24 cellular contexts compared by ENCODE assay signal in the genomic region with DNA sequence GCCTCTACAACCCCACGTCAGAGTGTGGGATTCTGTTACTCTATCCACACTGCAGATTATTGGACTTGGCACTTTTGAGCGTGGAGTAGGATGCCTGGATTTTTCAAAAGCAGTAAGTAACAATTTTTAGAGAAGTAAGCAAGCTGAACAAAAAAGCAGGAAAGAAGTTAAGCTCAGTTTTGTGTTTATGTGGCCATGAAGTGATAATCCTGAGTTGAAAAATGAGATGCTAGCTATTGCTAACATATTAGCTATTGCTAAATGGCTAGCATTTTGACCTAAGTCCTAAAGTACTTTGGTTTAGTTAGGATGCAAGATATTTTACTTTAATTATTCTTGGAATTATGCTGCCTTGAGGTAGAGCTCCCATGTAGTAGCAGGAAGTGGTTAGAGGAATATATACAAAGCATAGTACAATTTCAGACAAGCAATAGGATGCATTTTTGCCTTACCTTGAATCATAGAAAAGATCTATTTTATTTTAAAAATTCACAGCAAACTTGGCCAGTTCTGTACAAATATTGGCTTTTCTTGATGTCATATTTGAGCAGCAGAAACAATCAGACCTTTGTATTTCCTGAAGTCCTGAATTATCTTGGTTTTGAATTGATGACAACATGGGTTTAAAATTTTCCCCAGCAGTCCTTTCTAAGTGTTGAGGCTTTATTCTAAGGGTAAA.
DNase-seq lines count a peak whose midpoint lies in the region; ATAC-seq and TF ChIP-seq lines count a peak whose summit lies in the region.
"Had no signal": no experiment of that assay in that cellular context is flagged by ENCODE, and none has a peak within 500 bp of the region (broad histone marks: within the 10 kb centered on the region; RNA-seq: fewer than 3 reads in every experiment).

No MANE protein-coding gene starts in this region.

- no peak for ATAC-seq in CD4-positive, CD25-positive, alpha-beta regulatory T cell (ENCODE audit: low read depth in 2 of 2)
- no peak for ATAC-seq in CD8-positive, alpha-beta T cell
- ATAC-seq in T-cell (replicated peaks in 1 of 4) (no peak), GM21786 (IDR thresholded peaks at IDR 0.05; ENCODE audit: unreplicated experiment) (no peak)
- ATAC-seq: foreskin keratinocyte, lower lobe of right lung had no signal

- no peaks in the 10 kb centered on the region for H3K9me3 ChIP-seq in CD4-positive, CD25-positive, alpha-beta regulatory T cell (ENCODE audit: control insufficient read depth in 2 of 2, low read length in 2 of 2)
- no peaks in the 10 kb centered on the region for H3K9me3 ChIP-seq in CD8-positive, alpha-beta T cell (ENCODE audit: low read length)
- no peaks in the 10 kb centered on the region for H3K9me3 ChIP-seq in effector memory CD4-positive, alpha-beta T cell (ENCODE audit: control insufficient read depth, low read length)
- H3K9me3 ChIP-seq: lower lobe of right lung, tibial nerve had no signal

- peaks cover 63% of the 10 kb centered on the region for H3K36me3 ChIP-seq in CD4-positive, CD25-positive, alpha-beta regulatory T cell (ENCODE audit: control insufficient read depth, insufficient read depth, low read length)
- peaks cover 7% of the 10 kb centered on the region for H3K36me3 ChIP-seq in CD8-positive, alpha-beta T cell (ENCODE audit: insufficient read depth, low read length)
- H3K36me3 ChIP-seq in effector memory CD4-positive, alpha-beta T cell (ENCODE audit: control insufficient read depth, insufficient read depth, low read length), result peaks cover 28% of the 10 kb centered on the region

- peak overlapping the region in 1 of 4 donors; percentile 32 for H3K4me3 Mint-ChIP-seq in CD4-positive, CD25-positive, alpha-beta regulatory T cell
- no peak overlapping the region for H3K4me3 Mint-ChIP-seq in CD8-positive, alpha-beta T cell
- no peak overlapping the region for H3K4me3 Mint-ChIP-seq in T-cell
- H3K4me3 Mint-ChIP-seq: CD14-positive monocyte; stimulated activated naive CD8-positive, alpha-beta T cell treated with anti-CD3 and anti-CD28 coated beads, Interleukin-15, Interleukin-2, amounts not matched to agents 100 ng/mL and 50 ng/mL, for 24 hours had no signal

- H3K27ac Mint-ChIP-seq in CD4-positive, CD25-positive, alpha-beta regulatory T cell, result peak overlapping the region in 2 of 3 donors; percentile 27 to 57
- peak overlapping the region; percentile 2 for H3K27ac Mint-ChIP-seq in CD8-positive, alpha-beta T cell
- H3K27ac Mint-ChIP-seq in T-cell, result peak overlapping the region; percentile 77 to 89
- H3K27ac Mint-ChIP-seq: CD14-positive monocyte; stimulated activated naive CD8-positive, alpha-beta T cell treated with anti-CD3 and anti-CD28 coated beads, Interleukin-15, Interleukin-2, amounts not matched to agents 100 ng/mL and 50 ng/mL, for 24 hours had no signal

- H3K4me1 Mint-ChIP-seq in CD4-positive, CD25-positive, alpha-beta regulatory T cell, result peaks cover 34 to 57% (median 37%) of the 10 kb centered on the region in 4 donors
- peaks cover 22% of the 10 kb centered on the region for H3K4me1 Mint-ChIP-seq in CD8-positive, alpha-beta T cell (ENCODE audit: low read depth)
- peaks cover 27 to 35% (median 30%) of the 10 kb centered on the region in 3 donors for H3K4me1 Mint-ChIP-seq in T-cell
- H3K4me1 Mint-ChIP-seq: CD14-positive monocyte had no signal

- POLR2A ChIA-PET in CD8-positive, alpha-beta T cell (lab: Charles Lee), result no interaction called here
- POLR2A ChIA-PET in T-cell (lab: Charles Lee), result interaction anchor here in 1 of 2 donors (0.6 kb wide), 1 partner anchor 163 kb away, joined by 3 read pairs; no protein-coding TSS in a partner anchor

- DNase-seq in CD4-positive, CD25-positive, alpha-beta regulatory T cell, result no peak
- DNase-seq in CD8-positive, alpha-beta T cell, result no peak
- DNase-seq in T-cell (no peak), fibroblast of pulmonary artery (ENCODE audit: low read depth) (peak; percentile 35), NCI-H1694 treated with DMSO at 0.1 percent for 48 hours (lab: John Stamatoyannopoulos, UW) (no peak), coronary artery (ENCODE audit: low spot score) (no peak)
- no peak for DNase-seq in effector memory CD4-positive, alpha-beta T cell
- DNase-seq: activated effector memory CD4-positive, alpha-beta T cell treated with anti-CD3 and anti-CD28 coated beads, Interleukin-2, amount 50 U/mL, for 16 hours; aorta; cerebellar nuclear complex; DMS53; erythroblast; foreskin keratinocyte; Kasumi-1; lower lobe of right lung; NCI-H1048; NCI-H1930; NCI-H446; SHP77; small intestine had no signal

- no peak overlapping the region for H3K27ac ChIP-seq in CD4-positive, CD25-positive, alpha-beta regulatory T cell (ENCODE audit: insufficient read depth, low read length, poor library complexity, severe bottlenecking)
- H3K27ac ChIP-seq in CD8-positive, alpha-beta T cell (ENCODE audit: low read depth, low read length), result no peak overlapping the region
- no peak overlapping the region for H3K27ac ChIP-seq in effector memory CD4-positive, alpha-beta T cell (ENCODE audit: insufficient read depth, low read length, poor library complexity, severe bottlenecking)
- no peak overlapping the region for H3K27ac ChIP-seq in coronary artery
- H3K27ac ChIP-seq: foreskin keratinocyte, lower lobe of right lung, tibial nerve had no signal

- H3K4me1 ChIP-seq in CD4-positive, CD25-positive, alpha-beta regulatory T cell (ENCODE audit: control insufficient read depth, insufficient read depth, low read length, poor library complexity, severe bottlenecking), result peaks cover 21% of the 10 kb centered on the region
- peaks cover 6% of the 10 kb centered on the region for H3K4me1 ChIP-seq in CD8-positive, alpha-beta T cell (ENCODE audit: insufficient read depth, low read length)
- H3K4me1 ChIP-seq in effector memory CD4-positive, alpha-beta T cell (ENCODE audit: control insufficient read depth, insufficient read depth, low read length, poor library complexity, severe bottlenecking), result no peaks in the 10 kb centered on the region
- H3K4me1 ChIP-seq: foreskin keratinocyte, lower lobe of right lung, tibial nerve had no signal

- no peaks in the 10 kb centered on the region for H3K9me3 Mint-ChIP-seq in CD4-positive, CD25-positive, alpha-beta regulatory T cell
- no peaks in the 10 kb centered on the region for H3K9me3 Mint-ChIP-seq in CD8-positive, alpha-beta T cell
- H3K9me3 Mint-ChIP-seq in T-cell, result no peaks in the 10 kb centered on the region
- H3K9me3 Mint-ChIP-seq: CD14-positive monocyte; stimulated activated naive CD8-positive, alpha-beta T cell treated with anti-CD3 and anti-CD28 coated beads, Interleukin-15, Interleukin-2, amounts not matched to agents 100 ng/mL and 50 ng/mL, for 24 hours had no signal

- H3K4me3 ChIP-seq in CD4-positive, CD25-positive, alpha-beta regulatory T cell (ENCODE audit: low read depth, low read length), result peak overlapping the region; percentile 9
- H3K4me3 ChIP-seq in CD8-positive, alpha-beta T cell (ENCODE audit: low read depth, low read length), result no peak overlapping the region
- H3K4me3 ChIP-seq in fibroblast of pulmonary artery (replicated peaks; ENCODE audit: low read depth, low read length), result no peak overlapping the region
- no peak overlapping the region for H3K4me3 ChIP-seq in effector memory CD4-positive, alpha-beta T cell (ENCODE audit: insufficient read depth, low read depth, low read length, poor library complexity, severe bottlenecking)
- no peak overlapping the region for H3K4me3 ChIP-seq in coronary artery
- H3K4me3 ChIP-seq: lower lobe of right lung, tibial nerve had no signal

- intact Hi-C loops in CD8-positive, alpha-beta T cell (cut with DNase I, micrococcal nuclease), result no loop called here

- peaks cover 48% of the 10 kb centered on the region for H3K36me3 Mint-ChIP-seq in CD4-positive, CD25-positive, alpha-beta regulatory T cell
- peaks cover 73% of the 10 kb centered on the region for H3K36me3 Mint-ChIP-seq in CD8-positive, alpha-beta T cell
- peaks cover 53% of the 10 kb centered on the region for H3K36me3 Mint-ChIP-seq in T-cell

- CTCF ChIA-PET in CD8-positive, alpha-beta T cell (lab: Charles Lee), result no interaction called here
- CTCF ChIA-PET in T-cell (lab: Charles Lee), result interaction anchor here in 1 of 2 donors (0.6 kb wide), 1 partner anchor 116 kb away, joined by 3 read pairs; no protein-coding TSS in a partner anchor

- no peak for TF ChIP-seq CTCF in CD8-positive, alpha-beta T cell (IDR thresholded peaks at IDR 0.05)
- TF ChIP-seq CTCF in fibroblast of pulmonary artery (IDR thresholded peaks at IDR 0.05; ENCODE audit: low read length, missing control alignments) (no peak), coronary artery (IDR thresholded peaks at IDR 0.05) (no peak)

- H3K27me3 ChIP-seq in CD4-positive, CD25-positive, alpha-beta regulatory T cell (ENCODE audit: control insufficient read depth, insufficient read depth, low read length), result no peaks in the 10 kb centered on the region
- H3K27me3 ChIP-seq in CD8-positive, alpha-beta T cell (ENCODE audit: insufficient read depth, low read length), result no peaks in the 10 kb centered on the region
- no peaks in the 10 kb centered on the region for H3K27me3 ChIP-seq in effector memory CD4-positive, alpha-beta T cell (replicated peaks; ENCODE audit: control insufficient read depth, insufficient read depth, low read length, poor library complexity, severe bottlenecking)
- H3K27me3 ChIP-seq: foreskin keratinocyte, tibial nerve had no signal

- H3K27me3 Mint-ChIP-seq in CD4-positive, CD25-positive, alpha-beta regulatory T cell, result no peaks in the 10 kb centered on the region
- no peaks in the 10 kb centered on the region for H3K27me3 Mint-ChIP-seq in CD8-positive, alpha-beta T cell (ENCODE audit: low read depth)
- no peaks in the 10 kb centered on the region for H3K27me3 Mint-ChIP-seq in T-cell
- H3K27me3 Mint-ChIP-seq: stimulated activated naive CD8-positive, alpha-beta T cell treated with anti-CD3 and anti-CD28 coated beads, Interleukin-15, Interleukin-2, amounts not matched to agents 100 ng/mL and 50 ng/mL, for 24 hours had no signal

Comparison
In these comparisons a context has a peak if more than half of its experiments do, and no peak if none do; other contexts are left out.
1. H3K27ac Mint-ChIP-seq: peak in every context shown above with its lines; median percentile 83 in T-cell; 42 in CD4-positive, CD25-positive, alpha-beta regulatory T cell; 2 in CD8-positive, alpha-beta T cell.